18 cellular contexts compared by ENCODE assay signal in genomic region chr2:241728627-241729026, GRCh38. TPM values are rescaled to one million over a fixed set of nuclear protein-coding genes. Genes with fewer than 3 reads are reported as not detected.
DNase-seq lines count a peak whose midpoint lies in the region; ATAC-seq and TF ChIP-seq lines count a peak whose summit lies in the region.
"Had no signal": no experiment of that assay in that cellular context is flagged by ENCODE, and none has a peak within 500 bp of the region (broad histone marks: within the 10 kb centered on the region; RNA-seq: fewer than 3 reads in every experiment).

No MANE protein-coding gene starts in this region.

- H3K79me2 ChIP-seq in SK-N-SH (ENCODE audit: insufficient read depth) = no peaks in the 10 kb centered on the region

- peak overlapping the region; percentile 71 for H3K14ac ChIP-seq in neuronal stem cell (ENCODE audit: low read length)

- TF ChIP-seq RAD21 in SK-N-SH (IDR thresholded peaks at IDR 0.05; ENCODE audit: low read length) = no peak

- ATAC-seq in SK-N-SH treated with all-trans-retinoic acid at 6 μM for 48 hours = no peak
- ATAC-seq in left cardiac atrium = peak; percentile 86 to 89
- no peak for ATAC-seq in GM18520 (IDR thresholded peaks at IDR 0.05; ENCODE audit: unreplicated experiment)
- ATAC-seq in HG02870 (IDR thresholded peaks at IDR 0.05; ENCODE audit: unreplicated experiment) = no peak
- ATAC-seq in GM18858 (IDR thresholded peaks at IDR 0.05; ENCODE audit: unreplicated experiment) = no peak
- ATAC-seq: HCT116 had no signal

- H3K4ac ChIP-seq in neuronal stem cell (ENCODE audit: low read length) = no peak overlapping the region

- no peaks in the 10 kb centered on the region for H3K27me3 ChIP-seq in SK-N-SH (ENCODE audit: insufficient read depth)
- no peaks in the 10 kb centered on the region for H3K27me3 ChIP-seq in neuronal stem cell (ENCODE audit: control insufficient read depth in 3 of 3, insufficient read depth in 3 of 3, low read depth in 1 of 3, low read length in 3 of 3)
- no peaks in the 10 kb centered on the region for H3K27me3 ChIP-seq in uterus
- H3K27me3 ChIP-seq: ascending aorta, esophagus muscularis mucosa had no signal

- no peak overlapping the region; a peak in 1 of 4 replicates for H3K27ac ChIP-seq in SK-N-SH (ENCODE audit: low read depth in 2 of 2, low read length in 1 of 2)
- no peak overlapping the region for H3K27ac ChIP-seq in neuronal stem cell (replicated peaks; ENCODE audit: low read length)
- peak overlapping the region; percentile 26 to 46 for H3K27ac ChIP-seq in uterus
- H3K27ac ChIP-seq: 22Rv1 had no signal

- no peak overlapping the region for H2BK120ac ChIP-seq in neuronal stem cell (ENCODE audit: low read depth, low read length)

- no peaks in the 10 kb centered on the region for H3F3A ChIP-seq in SK-N-SH (replicated peaks; ENCODE audit: insufficient read depth)

- no peak overlapping the region for H4K91ac ChIP-seq in neuronal stem cell (ENCODE audit: low read depth, low read length, poor library complexity)

- H3K9me3 ChIP-seq in SK-N-SH = no peaks in the 10 kb centered on the region
- H3K9me3 ChIP-seq in neuronal stem cell (replicated peaks in 1 of 2; ENCODE audit: control insufficient read depth in 2 of 2, insufficient read depth in 1 of 2, low read depth in 1 of 2, low read length in 2 of 2) = peaks cover 12 to 15% of the 10 kb centered on the region in 2 donors
- H3K9me3 ChIP-seq in uterus = no peaks in the 10 kb centered on the region
- H3K9me3 ChIP-seq: ascending aorta, esophagus muscularis mucosa had no signal

- no peak for TF ChIP-seq POLR2A in uterus (IDR thresholded peaks at IDR 0.05)

- H3K79me1 ChIP-seq in neuronal stem cell (ENCODE audit: low read depth, low read length) = no peaks in the 10 kb centered on the region

- no peak overlapping the region for H2BK15ac ChIP-seq in neuronal stem cell (ENCODE audit: low read length)

- peak overlapping the region; percentile 96 for H2BK5ac ChIP-seq in neuronal stem cell (ENCODE audit: low read length)

- no peaks in the 10 kb centered on the region for H3K9me2 ChIP-seq in SK-N-SH

- no peak for TF ChIP-seq CTCF in SK-N-SH (IDR thresholded peaks at IDR 0.05)
- TF ChIP-seq CTCF in uterus (IDR thresholded peaks at IDR 0.05) = no peak

- no peak overlapping the region for H4K8ac ChIP-seq in neuronal stem cell (ENCODE audit: low read depth, low read length)

- H3K36me3 ChIP-seq in SK-N-SH (replicated peaks in 1 of 2; ENCODE audit: control insufficient read depth in 1 of 2, insufficient read depth in 2 of 2, low read length in 1 of 2) = peaks cover 3 to 6% of the 10 kb centered on the region in 2 experiments
- H3K36me3 ChIP-seq in neuronal stem cell (replicated peaks in 1 of 2; ENCODE audit: control insufficient read depth in 2 of 2, insufficient read depth in 2 of 2, low read length in 2 of 2) = peaks cover 14 to 30% of the 10 kb centered on the region in 2 donors
- no peaks in the 10 kb centered on the region for H3K36me3 ChIP-seq in uterus

- no peak overlapping the region for H2AFZ ChIP-seq in SK-N-SH (ENCODE audit: low read depth)
- H2AFZ ChIP-seq in neuronal stem cell (ENCODE audit: low read length) = no peak overlapping the region

- DNase-seq in SK-N-SH = peak; percentile 23
- DNase-seq in left cardiac atrium = peak; percentile 82
- no peak for DNase-seq in neuronal stem cell (ENCODE audit: low spot score)
- DNase-seq in uterus = peak in 1 of 2 donors; percentile 59
- DNase-seq: activated CD4-positive, alpha-beta memory T cell treated with anti-CD3 and anti-CD28 coated beads, Interleukin-2, amount 10 ng/mL, durations not matched to agents 7 days and 5 days; CD4-positive, alpha-beta memory T cell; stimulated activated CD4-positive, alpha-beta T cell treated with anti-CD3 and anti-CD28 coated beads, Interleukin-15, amount 100 ng/mL, for 24 hours had no signal

- TF ChIP-seq EP300 in SK-N-SH (IDR thresholded peaks at IDR 0.05; ENCODE audit: borderline replicate concordance in 1 of 2, low read depth in 1 of 2, low read length in 1 of 2) = no peak

- intact Hi-C loops in left cardiac atrium (cut with DNase I) = loop anchor here in 1 of 2 donors (5.0 kb wide), 1 partner anchor 149 kb away; no protein-coding TSS in a partner anchor
- intact Hi-C loops in uterus (cut with DNase I; ENCODE audit: low total_unique reads) = no loop called here

- H3K4me1 ChIP-seq in SK-N-SH (ENCODE audit: control insufficient read depth in 1 of 2, insufficient read depth in 2 of 2, low read depth in 1 of 2, low read length in 1 of 2) = peaks cover 0 to 2% of the 10 kb centered on the region in 2 experiments; a peak in 1 of 4 replicates
- H3K4me1 ChIP-seq in neuronal stem cell (ENCODE audit: control insufficient read depth in 2 of 2, insufficient read depth in 1 of 2, low read depth in 1 of 2, low read length in 2 of 2) = no peaks in the 10 kb centered on the region
- H3K4me1 ChIP-seq in uterus = no peaks in the 10 kb centered on the region
- H3K4me1 ChIP-seq: ascending aorta had no signal

- H2BK12ac ChIP-seq in neuronal stem cell (ENCODE audit: low read length) = no peak overlapping the region

- H3K9ac ChIP-seq in SK-N-SH (no peak overlapping the region), neuronal stem cell (ENCODE audit: low read depth, low read length, poor library complexity) (no peak overlapping the region)

- H3K23ac ChIP-seq in neuronal stem cell (ENCODE audit: low read depth, low read length, poor library complexity) = peak overlapping the region; percentile 68

- no peak overlapping the region for H3K4me3 ChIP-seq in SK-N-SH (ENCODE audit: low read depth in 2 of 2, low read length in 1 of 2)
- H3K4me3 ChIP-seq in neuronal stem cell (ENCODE audit: low read length in 2 of 2) = peak overlapping the region in 1 of 2 donors; percentile 42
- no peak overlapping the region for H3K4me3 ChIP-seq in uterus
- H3K4me3 ChIP-seq: ascending aorta, esophagus muscularis mucosa, lung, SK-N-MC had no signal

- H3K4me2 ChIP-seq in SK-N-SH (no peak overlapping the region), neuronal stem cell (ENCODE audit: insufficient read depth, low read length, poor library complexity, severe bottlenecking) (no peak overlapping the region)

- H4K20me1 ChIP-seq in SK-N-SH (ENCODE audit: insufficient read depth) = no peaks in the 10 kb centered on the region

- POLR2A ChIA-PET in SK-N-SH (lab: Yijun Ruan, JAX) = no interaction called here

- no peak overlapping the region for H3K18ac ChIP-seq in neuronal stem cell (ENCODE audit: low read length)

- CTCF ChIA-PET in SK-N-SH (lab: Yijun Ruan, JAX) = interaction anchor here (0.5 to 5.4 kb wide), 6 partner anchors 10 to 153 kb away, joined by 3 to 34 read pairs (median 4); partner anchors contain the start of gene ING5

- no peak overlapping the region for H2AK5ac ChIP-seq in neuronal stem cell (ENCODE audit: low read depth, low read length)

- WGBS in SK-N-SH (ENCODE audit: low lambda C conversion rate) = 85% methylated on average over 5 of the region's 19 CpGs
- no CpG with 5 or more reads among the region's 19 CpGs for WGBS in neuronal stem cell (ENCODE audit: extremely low coverage in 2 of 2, insufficient read length in 2 of 2, insufficient replicate concordance in 1 of 2), 2 donors

TF ChIP-seq in SK-N-SH, 30 proteins besides CTCF, POLR2A, EP300 and RAD21 (continues in another document):
- TF ChIP-seq NRF1 (IDR thresholded peaks at IDR 0.05; ENCODE audit: low read depth, low read length) = no peak
- TF ChIP-seq MEF2A (IDR thresholded peaks at IDR 0.05; ENCODE audit: borderline replicate concordance, low read depth) = no peak
- TF ChIP-seq RCOR1 (IDR thresholded peaks at IDR 0.05; ENCODE audit: low read length) = no peak
- TF ChIP-seq SMC3 (IDR thresholded peaks at IDR 0.05; ENCODE audit: low read depth, low read length) = no peak
- TF ChIP-seq EZH2phosphoT487 (IDR thresholded peaks at IDR 0.05; ENCODE audit: borderline replicate concordance, low read depth) = no peak

TF ChIP-seq in SK-N-SH treated with all-trans-retinoic acid at 6 μM for 48 hours, 23 proteins besides CTCF, POLR2A, EP300 and RAD21:
- TF ChIP-seq SNAI2 (CRISPR knock-in tag; IDR thresholded peaks at IDR 0.05) (no peak), ARNTL (CRISPR knock-in tag; IDR thresholded peaks at IDR 0.05; ENCODE audit: borderline replicate concordance, low read depth) (no peak), OSR1 (CRISPR knock-in tag; IDR thresholded peaks at IDR 0.05) (no peak)

RNA-seq across cellular contexts. Expression of gene D2HGDH, which starts 5.8 kb away (rescaled TPM):
- polyA plus RNA-seq in SK-N-SH (2012; rRNA removed) = 33.7 and 36.3 TPM in 2 replicates
- polyA plus RNA-seq in SK-N-SH (2012; cell fraction: cytosol; rRNA removed) = 12.4 and 18.7 TPM in 2 replicates
- 210 and 218 TPM in 2 replicates for polyA plus RNA-seq in SK-N-SH (2012; cell fraction: nucleus; rRNA removed)
- total RNA-seq in left cardiac atrium (10 to 100 TPM; 14.6 to 16.9 TPM), uterus (10 to 100 TPM in 2 of 4 donors, 1 to 10 TPM in 2; 5.3 to 54.4 (median 13.7) TPM)
- 5.2 TPM for polyA plus RNA-seq in neuronal stem cell (2013, experiment 1 of 2)
- polyA plus RNA-seq in neuronal stem cell (2013, experiment 2 of 2) = 5.3 TPM

RNA-seq across cellular contexts. Expression of gene ING5, which starts 26.8 kb away (rescaled TPM):
- polyA plus RNA-seq in SK-N-SH (2012; rRNA removed) = 56.3 and 62.9 TPM in 2 replicates
- polyA plus RNA-seq in SK-N-SH (2012; cell fraction: cytosol; rRNA removed) = 31.8 and 41.4 TPM in 2 replicates
- 212 and 214 TPM in 2 replicates for polyA plus RNA-seq in SK-N-SH (2012; cell fraction: nucleus; rRNA removed)
- 10 to 100 TPM; 17.4 to 20.1 TPM for total RNA-seq in left cardiac atrium
- 25.2 TPM for polyA plus RNA-seq in neuronal stem cell (2013, experiment 1 of 2)
- polyA plus RNA-seq in neuronal stem cell (2013, experiment 2 of 2) = 27.0 TPM
- total RNA-seq in uterus = 10 to 100 TPM in 3 of 4 donors, 1 to 10 TPM in 1; 6.8 to 50.0 (median 27.9) TPM

RNA-seq across cellular contexts. Expression of gene DTYMK, which starts 42.0 kb away (rescaled TPM):
- 36.3 and 51.1 TPM in 2 replicates for polyA plus RNA-seq in SK-N-SH (2012; rRNA removed)
- polyA plus RNA-seq in SK-N-SH (2012; cell fraction: cytosol; rRNA removed) = 32.5 and 40.9 TPM in 2 replicates
- polyA plus RNA-seq in SK-N-SH (2012; cell fraction: nucleus; rRNA removed) = 32.1 and 47.2 TPM in 2 replicates
- total RNA-seq in left cardiac atrium = 10 to 100 TPM in 1 of 2 donors, 1 to 10 TPM in 1; 9.8 to 14.3 TPM
- 62.1 TPM for polyA plus RNA-seq in neuronal stem cell (2013, experiment 1 of 2)
- 62.7 TPM for polyA plus RNA-seq in neuronal stem cell (2013, experiment 2 of 2)
- 10 to 100 TPM in 1 of 4 donors, 1 to 10 TPM in 2, under 1 TPM in 1; 0.59 to 17.8 (median 8.4) TPM for total RNA-seq in uterus

RNA-seq across cellular contexts. Expression of gene GAL3ST2, which starts 48.0 kb away (rescaled TPM):
- polyA plus RNA-seq in SK-N-SH (2012; rRNA removed) = 0.10 and 0.15 TPM in 2 replicates
- polyA plus RNA-seq in SK-N-SH (2012; cell fraction: cytosol; rRNA removed) = 0.04 TPM in 1 of 2 replicates, not detected in the other
- polyA plus RNA-seq in SK-N-SH (2012; cell fraction: nucleus; rRNA removed) = 0.74 and 1.0 TPM in 2 replicates
- total RNA-seq in left cardiac atrium (under 1 TPM in 1 of 2 donors, not detected in 1; 0.44 TPM), uterus (under 1 TPM in 2 of 4 donors, not detected in 2; 0.21 to 0.29 TPM)
- 0.45 TPM for polyA plus RNA-seq in neuronal stem cell (2013, experiment 1 of 2)
- polyA plus RNA-seq in neuronal stem cell (2013, experiment 2 of 2) = 0.47 TPM
- total RNA-seq: ascending aorta had no signal
- polyA plus RNA-seq: IgD-negative memory B cell, lung had no signal

Comparison
In these comparisons a context has a peak if more than half of its experiments do, and no peak if none do; other contexts are left out.
1. H3K27ac ChIP-seq: peak in uterus (2 of 2); none in SK-N-SH (0 of 2) and neuronal stem cell (single experiment).
2. ATAC-seq: peak in left cardiac atrium (2 of 2); none in SK-N-SH treated with all-trans-retinoic acid at 6 μM for 48 hours (single experiment), GM18520 (single experiment), HG02870 (single experiment) and GM18858 (single experiment).